In the genomic region with DNA sequence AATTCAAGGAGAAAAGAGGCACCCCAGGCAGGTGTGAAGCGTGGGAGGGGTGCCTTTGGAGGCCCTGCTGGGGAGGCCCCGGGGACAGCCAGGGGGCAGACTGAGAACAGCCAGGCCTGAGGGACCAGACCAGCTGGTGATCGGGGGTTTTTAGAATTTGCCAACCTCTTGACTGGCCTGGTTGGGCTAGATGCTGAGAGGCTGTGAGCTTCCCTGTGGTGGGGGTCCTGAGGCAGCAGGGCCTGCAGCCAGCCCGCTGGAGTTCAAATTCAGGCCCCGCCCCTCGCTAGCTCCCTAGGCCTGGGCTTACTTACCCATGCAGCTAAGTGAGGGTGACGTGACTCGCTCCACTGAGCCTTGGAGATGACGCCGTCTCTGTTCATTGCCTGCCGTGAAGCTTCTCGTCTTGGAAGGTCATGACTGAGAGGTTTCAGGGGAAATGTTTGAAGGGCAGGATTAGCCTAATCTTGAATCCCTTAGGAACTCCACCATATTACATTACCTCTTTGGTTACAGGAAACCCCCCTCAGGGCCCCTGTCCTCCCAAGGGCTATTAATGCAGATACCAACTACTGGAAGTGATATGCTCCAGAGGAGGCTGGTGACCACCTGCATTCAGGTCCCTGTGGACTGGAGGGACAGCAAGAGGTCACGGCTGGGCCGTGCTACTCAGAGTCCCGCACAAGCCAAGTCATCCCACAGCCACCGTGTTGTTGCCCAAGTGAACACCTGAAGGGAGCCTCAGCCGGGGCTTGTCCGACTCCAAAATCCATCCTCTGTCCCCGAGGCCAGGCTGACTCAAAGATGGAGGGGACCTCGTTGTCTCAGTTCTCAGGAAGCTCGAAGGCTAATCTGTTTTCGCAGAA, we compare ENCODE assay signal across 9 cellular contexts.
A peak's percentile ranks its signal among the peaks of the same experiment; 100 is the strongest.
DNase-seq lines count a peak whose midpoint lies in the region; ATAC-seq, FAIRE-seq and TF ChIP-seq lines count a peak whose summit lies in the region.
"Had no signal": no experiment of that assay in that cellular context is flagged by ENCODE, and none has a peak within 500 bp of the region (broad histone marks: within the 10 kb centered on the region; RNA-seq: fewer than 3 reads in every experiment).

No MANE protein-coding gene starts in this region.

- peaks cover 17% of the 10 kb centered on the region; the same call in 1 of the 2 replicates for H3K9me3 ChIP-seq in SU-DHL-6 (ENCODE audit: insufficient read depth, low read length)

- H3K4me2 ChIP-seq in SU-DHL-6 (ENCODE audit: low read depth, low read length, poor library complexity, severe bottlenecking): peak overlapping the region; percentile 1

- H3K27me3 ChIP-seq in GM06990 (replicated peaks; ENCODE audit: control insufficient read depth, insufficient read depth, low read length) (no peaks in the 10 kb centered on the region), SU-DHL-6 (ENCODE audit: low read length) (no peaks in the 10 kb centered on the region)

- H3K79me2 ChIP-seq in SU-DHL-6 (ENCODE audit: insufficient read depth, low read length): no peaks in the 10 kb centered on the region

- H3K9ac ChIP-seq in SU-DHL-6 (ENCODE audit: low read length): no peak overlapping the region

- H3F3A ChIP-seq in SU-DHL-6 (ENCODE audit: insufficient read depth): no peaks in the 10 kb centered on the region

- H3K9me2 ChIP-seq in SU-DHL-6 (replicated peaks; ENCODE audit: insufficient read depth, low read length): no peaks in the 10 kb centered on the region

- H3K27ac ChIP-seq in SU-DHL-6 (ENCODE audit: low read depth, low read length): no peak overlapping the region
- H3K27ac ChIP-seq: gastroesophageal sphincter had no signal

- TF ChIP-seq CTCF in GM06990 (IDR thresholded peaks at IDR 0.05; ENCODE audit: insufficient read depth, low read length, poor library complexity, severe bottlenecking) (peak; percentile 49), SU-DHL-6 (IDR thresholded peaks at IDR 0.05; ENCODE audit: insufficient read depth, low read length, poor library complexity, severe bottlenecking) (peak; percentile 35)

- no peaks in the 10 kb centered on the region for H3K36me3 ChIP-seq in GM06990 (ENCODE audit: control insufficient read depth, insufficient read depth, low read length)
- H3K36me3 ChIP-seq in SU-DHL-6 (ENCODE audit: low read length): no peaks in the 10 kb centered on the region
- H3K36me3 ChIP-seq: gastroesophageal sphincter had no signal

- ATAC-seq in HG02885 (IDR thresholded peaks at IDR 0.05; ENCODE audit: poor library complexity, unreplicated experiment): peak; percentile 64
- ATAC-seq: gastroesophageal sphincter had no signal

- H2AFZ ChIP-seq in SU-DHL-6 (ENCODE audit: low read depth, low read length, severe bottlenecking): no peak overlapping the region

- H3K4me3 ChIP-seq in GM06990 (replicated peaks; ENCODE audit: low read depth, low read length) (peak overlapping the region; percentile 40), SU-DHL-6 (ENCODE audit: insufficient read depth, low read length, poor library complexity, severe bottlenecking) (no peak overlapping the region)
- H3K4me3 ChIP-seq: gastroesophageal sphincter had no signal

- H4K20me1 ChIP-seq in SU-DHL-6 (ENCODE audit: low read depth, low read length): no peaks in the 10 kb centered on the region

- DNase-seq in GM06990 (ENCODE audit: extremely low read depth, insufficient read length): peak; percentile 88
- peak; percentile 67 for DNase-seq in GM19238 (ENCODE audit: insufficient read length, low spot score)
- no peak for DNase-seq in 8988T
- no peak for DNase-seq in NCI-H187 (lab: John Stamatoyannopoulos, UW)
- no peak for DNase-seq in NCI-H2171 (lab: John Stamatoyannopoulos, UW)
- no peak for DNase-seq in HTR-8/SVneo (ENCODE audit: insufficient read length, low spot score)

- FAIRE-seq in HTR-8/SVneo (lab: Jason Lieb, UNC): no peak

Comparison
In these comparisons a context has a peak if more than half of its experiments do, and no peak if none do; other contexts are left out.
1. DNase-seq: peak in GM06990 (single experiment) and GM19238 (single experiment); none in 8988T (single experiment), NCI-H187 (0 of 2), NCI-H2171 (single experiment) and HTR-8/SVneo (single experiment).